Comparison of ENCODE assay signal across 9 cellular contexts in the genomic region with DNA sequence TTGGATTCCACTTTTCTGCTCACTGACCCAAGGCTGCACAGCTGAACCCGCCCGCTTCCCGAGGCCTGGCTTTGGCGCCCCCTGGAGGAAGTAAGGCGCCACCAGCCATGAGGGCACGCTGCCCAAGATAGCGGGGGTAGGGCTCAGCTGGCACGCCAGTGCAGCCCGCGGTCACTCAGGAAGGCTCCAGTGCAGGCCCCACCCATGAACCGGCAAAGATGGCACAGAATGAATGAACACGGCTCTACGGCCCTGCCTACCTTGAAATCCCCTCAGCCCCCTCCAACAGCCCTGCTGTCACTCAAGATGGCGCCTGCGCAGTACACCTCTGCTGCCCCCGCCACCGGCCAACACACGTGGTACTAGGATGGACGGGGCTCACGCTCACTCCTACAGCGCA. TPM values are rescaled to one million over a fixed set of nuclear protein-coding genes. Genes with fewer than 3 reads are reported as not detected.
DNase-seq lines count a peak whose midpoint lies in the region; ATAC-seq, FAIRE-seq and TF ChIP-seq lines count a peak whose summit lies in the region.
"Had no signal": no experiment of that assay in that cellular context is flagged by ENCODE, and none has a peak within 500 bp of the region (broad histone marks: within the 10 kb centered on the region; RNA-seq: fewer than 3 reads in every experiment).

No MANE protein-coding gene starts in this region.

- ATAC-seq in Panc1 = no peak
- ATAC-seq in HG03097 (IDR thresholded peaks at IDR 0.05; ENCODE audit: low FRiP score, unreplicated experiment) = no peak
- ATAC-seq: effector memory CD8-positive, alpha-beta T cell had no signal

- CTCF ChIA-PET in Panc1 (lab: Charles Lee) (no interaction called here), GM10248 (lab: Yijun Ruan, JAX) (no interaction called here)

- H3K36me3 ChIP-seq in Panc1 (ENCODE audit: control insufficient read depth, insufficient read depth, low read length) (no peaks in the 10 kb centered on the region), parathyroid adenoma (ENCODE audit: control insufficient read depth, insufficient read depth, low read length) (no peaks in the 10 kb centered on the region)

- H3K4me1 ChIP-seq in Panc1 (ENCODE audit: control insufficient read depth, insufficient read depth, low read length) (no peaks in the 10 kb centered on the region), parathyroid adenoma (no peaks in the 10 kb centered on the region)

- in situ Hi-C loops in Panc1 (cut with HindIII; ENCODE audit: low pct_unique_long_range_greater_than_20kb, low sequenced_read_pairs) = no loop called here

- H3K27ac ChIP-seq in Panc1 (ENCODE audit: low read length) = no peak overlapping the region
- H3K27ac ChIP-seq in parathyroid adenoma = peak overlapping the region; percentile 95

- H3K4me3 ChIP-seq in Panc1 (ENCODE audit: low read depth in 2 of 2, low read length in 2 of 2) (no peak overlapping the region), parathyroid adenoma (ENCODE audit: low read depth, low read length) (peak overlapping the region; percentile 67)

- peak; percentile 56 for TF ChIP-seq CTCF in D721Med (IDR thresholded peaks at IDR 0.05; ENCODE audit: insufficient read depth, missing control alignments)
- TF ChIP-seq CTCF in Panc1 (IDR thresholded peaks at IDR 0.05) = peak; percentile 41
- TF ChIP-seq CTCF in parathyroid adenoma (IDR thresholded peaks at IDR 0.05) = peak; percentile 67
- TF ChIP-seq CTCF in GM10248 (IDR thresholded peaks at IDR 0.05; ENCODE audit: control extremely low read depth, extremely low read depth, low read depth, missing control alignments) = no peak

- H3K9me3 ChIP-seq in Panc1 (ENCODE audit: control insufficient read depth, insufficient read depth, low read depth, low read length) (peaks cover 5% of the 10 kb centered on the region; the same call in 1 of the 2 replicates), parathyroid adenoma (ENCODE audit: control insufficient read depth, low read length) (no peaks in the 10 kb centered on the region)

- POLR2A ChIA-PET in Panc1 (lab: Charles Lee) = no interaction called here
- POLR2A ChIA-PET in GM10248 (lab: Yijun Ruan, JAX) = no interaction called here

- DNase-seq in D721Med (ENCODE audit: insufficient read length, low spot score) (no peak), Panc1 (ENCODE audit: low read depth, low spot score) (no peak), globus pallidus (ENCODE audit: low spot score) (peak; percentile 90), NK-92 (lab: John Stamatoyannopoulos, UW; ENCODE audit: unreplicated experiment) (no peak), NCI-H146 treated with DMSO at 0.1 percent for 48 hours (lab: John Stamatoyannopoulos, UW; ENCODE audit: unreplicated experiment) (no peak), GM10248 (ENCODE audit: extremely low spot score) (no peak)
- DNase-seq: effector memory CD8-positive, alpha-beta T cell had no signal

- H3K79me2 ChIP-seq in parathyroid adenoma = no peaks in the 10 kb centered on the region

- H3K27me3 ChIP-seq in Panc1 (ENCODE audit: control insufficient read depth, insufficient read depth, low read length) (no peaks in the 10 kb centered on the region), parathyroid adenoma (ENCODE audit: control insufficient read depth, insufficient read depth, low read length) (no peaks in the 10 kb centered on the region)

- intact Hi-C loops in Panc1 (cut with micrococcal nuclease; ENCODE audit: unreplicated experiment) = no loop called here

- no peak overlapping the region for H3K9ac ChIP-seq in parathyroid adenoma

- no TSS peak for BruUV-seq in Panc1 (replicated peaks; lab: Mats Ljungman, UMichigan)

- H2AFZ ChIP-seq in parathyroid adenoma = peak overlapping the region; percentile 81

- no peak for FAIRE-seq in D721Med (lab: Jason Lieb, UNC)

- peak overlapping the region; percentile 74 for H3K4me2 ChIP-seq in parathyroid adenoma (ENCODE audit: low read length)

RNA-seq across cellular contexts. Expression of gene PEG3, which starts 3.0 kb away (rescaled TPM):
- 0.15 TPM for total RNA-seq in Panc1 (2021; ENCODE audit: unreplicated experiment)
- polyA plus RNA-seq in Panc1 (2012; ENCODE audit: insufficient read length) = not detected

RNA-seq across cellular contexts. Expression of gene ZIM2, which starts 3.0 kb away (rescaled TPM):
- total RNA-seq in Panc1 (2021; ENCODE audit: unreplicated experiment) = not detected
- not detected for polyA plus RNA-seq in Panc1 (2012; ENCODE audit: insufficient read length)
